In genomic region chr15:62896380-62896866, GRCh38 we compare ENCODE assay signal across 1 cellular context.
TF ChIP-seq lines count a peak whose summit lies in the region.

No MANE protein-coding gene starts in this region.

TF ChIP-seq in HepG2, 621 proteins besides CTCF, POLR2A, EP300 and RAD21 (continued from another document):
- no peak for TF ChIP-seq KIAA2018 (CRISPR knock-in tag; IDR thresholded peaks at IDR 0.05; ENCODE audit: borderline replicate concordance)
- TF ChIP-seq ZNF318 (CRISPR knock-in tag; IDR thresholded peaks at IDR 0.05) = no peak
- TF ChIP-seq MAZ (IDR thresholded peaks at IDR 0.05; ENCODE audit: borderline replicate concordance, low read depth, low read length) = no peak
- no peak for TF ChIP-seq MAZ (CRISPR knock-in tag; IDR thresholded peaks at IDR 0.05; ENCODE audit: low read depth)
- TF ChIP-seq ETS1 (CRISPR knock-in tag; IDR thresholded peaks at IDR 0.05) = no peak
- no peak for TF ChIP-seq DDIT3 (CRISPR knock-in tag; IDR thresholded peaks at IDR 0.05)
- 0 out of 2 replicates have a peak, but pooled peaks have one; percentile 46 for TF ChIP-seq HNRNPL (IDR thresholded peaks at IDR 0.05; ENCODE audit: low read depth, low read length)
- TF ChIP-seq RFX1 (IDR thresholded peaks at IDR 0.05) = no peak
- TF ChIP-seq MAF1 (CRISPR knock-in tag; IDR thresholded peaks at IDR 0.05; ENCODE audit: borderline replicate concordance) = no peak
- TF ChIP-seq ZFP41 (CRISPR knock-in tag; IDR thresholded peaks at IDR 0.05; ENCODE audit: borderline replicate concordance) = no peak
- no peak for TF ChIP-seq ZNF569 (CRISPR knock-in tag; IDR thresholded peaks at IDR 0.05; ENCODE audit: borderline replicate concordance)
